In genomic region chr2:73291093-73291460, GRCh38 we compare ENCODE assay signal across 8 cellular contexts. TPM values are rescaled to one million over a fixed set of nuclear protein-coding genes. Genes with fewer than 3 reads are reported as not detected.
DNase-seq lines count a peak whose midpoint lies in the region; ATAC-seq, FAIRE-seq and TF ChIP-seq lines count a peak whose summit lies in the region.

No MANE protein-coding gene starts in this region.

- H3K4me2 ChIP-seq in H9 (ENCODE audit: insufficient read depth, insufficient read length, low read length) (peak overlapping the region; percentile 63), mammary epithelial cell (ENCODE audit: insufficient read depth, low read depth, low read length) (peak overlapping the region; percentile 74)

- H2AK5ac ChIP-seq in H9 (ENCODE audit: insufficient read length, low read length): no peak overlapping the region

- H3K27me3 ChIP-seq in H9 (ENCODE audit: insufficient read depth, low read length) (peaks cover 38% of the 10 kb centered on the region), mammary epithelial cell (ENCODE audit: insufficient read depth, low read length) (peaks cover 26% of the 10 kb centered on the region)

- H3K56ac ChIP-seq in H9 (ENCODE audit: insufficient read length, low read depth, low read length): no peak overlapping the region

- H3K4me1 Mint-ChIP-seq in H9: peaks cover 8 to 12% of the 10 kb centered on the region in 2 experiments

- no peaks in the 10 kb centered on the region for H3K36me3 ChIP-seq in mammary epithelial cell (ENCODE audit: insufficient read depth, low read length)

- no peak overlapping the region for H2BK120ac ChIP-seq in H9 (ENCODE audit: low read depth, low read length, poor library complexity, severe bottlenecking)

- no peak overlapping the region for H4K8ac ChIP-seq in H9 (replicated peaks; ENCODE audit: insufficient read length, low read depth, low read length)

- H2BK12ac ChIP-seq in H9 (ENCODE audit: insufficient read length, low read depth, low read length): no peak overlapping the region

- H2BK5ac ChIP-seq in H9 (ENCODE audit: insufficient read length, low read length): no peak overlapping the region

- DNase-seq in H9: peak; percentile 81
- DNase-seq in T follicular helper cell (ENCODE audit: low read depth): peak; percentile 25
- peak; percentile 60 for DNase-seq in mammary epithelial cell
- DNase-seq in left kidney (ENCODE audit: low read depth, low spot score): peak; percentile 93
- peak; percentile 49 for DNase-seq in stimulated activated naive CD4-positive, alpha-beta T cell treated with Interleukin-2 at 50 U/mL for 16 hours (lab: John Stamatoyannopoulos, UW)
- no peak for DNase-seq in NCI-H1105 treated with DMSO at 0.1 percent for 48 hours (lab: John Stamatoyannopoulos, UW)
- no peak for DNase-seq in GM12891 (ENCODE audit: insufficient read length, low spot score)

- H3K79me1 ChIP-seq in H9 (ENCODE audit: insufficient read depth, low read depth, low read length, poor library complexity, severe bottlenecking): no peaks in the 10 kb centered on the region

- H3T11ph ChIP-seq in H9 (ENCODE audit: low read length): no peak overlapping the region

- peaks cover 17% of the 10 kb centered on the region for H3K23me2 ChIP-seq in H9 (ENCODE audit: insufficient read length, low read depth, low read length, poor library complexity, severe bottlenecking)

- H2BK15ac ChIP-seq in H9 (ENCODE audit: low read depth, low read length): no peak overlapping the region

- H2AFZ ChIP-seq in H9 (ENCODE audit: low read length): no peak overlapping the region
- no peak overlapping the region for H2AFZ ChIP-seq in mammary epithelial cell (ENCODE audit: low read depth, low read length)

- H3K9me3 Mint-ChIP-seq in H9: peaks cover 0 to 2% of the 10 kb centered on the region in 2 experiments; a peak in 2 of 5 replicates

- in situ Hi-C loops in mammary epithelial cell (cut with MboI; ENCODE audit: low sequenced_read_pairs in 2 of 2): no loop called here

- BruUV-seq in mammary epithelial cell (replicated peaks; lab: Mats Ljungman, UMichigan): no TSS peak

- no peak overlapping the region for H3K9ac ChIP-seq in H9 (ENCODE audit: extremely low read depth, insufficient read length, low read length)
- H3K9ac ChIP-seq in mammary epithelial cell (ENCODE audit: insufficient read depth, low read length): no peak overlapping the region

- no peak overlapping the region for H4K5ac ChIP-seq in H9 (ENCODE audit: insufficient read length, low read depth, low read length)

- peak overlapping the region in 1 of 3 experiments; percentile 15 for H3K4me3 ChIP-seq in mammary epithelial cell (replicated peaks in 1 of 3; ENCODE audit: insufficient read depth in 1 of 3, low read depth in 2 of 3, low read length in 3 of 3)

- ATAC-seq in HG03520 (IDR thresholded peaks at IDR 0.05; ENCODE audit: unreplicated experiment): no peak

- H3K14ac ChIP-seq in H9 (ENCODE audit: insufficient read depth, low read length): no peak overlapping the region

- CTCF ChIA-PET in mammary epithelial cell (lab: Charles Lee; ENCODE audit: low non-redundant PET): no interaction called here

- H3K4ac ChIP-seq in H9 (ENCODE audit: low read depth, low read length): no peak overlapping the region

- dilution Hi-C loops in mammary epithelial cell (cut with HindIII; ENCODE audit: low sequenced_read_pairs): loop anchor here (5.0 kb wide), 2 partner anchors 54 to 91 kb away; no protein-coding TSS in a partner anchor

- H4K91ac ChIP-seq in H9 (ENCODE audit: insufficient read length, low read depth, low read length): no peak overlapping the region

- no peak overlapping the region for H2BK20ac ChIP-seq in H9 (ENCODE audit: low read depth, low read length, poor library complexity, severe bottlenecking)

- H3K36me3 Mint-ChIP-seq in H9 (ENCODE audit: insufficient read depth in 1 of 3, low read depth in 3 of 3): no peaks in the 10 kb centered on the region; a peak in 1 of 7 replicates

- peaks cover 97% of the 10 kb centered on the region for H3K27me3 Mint-ChIP-seq in H9 (ENCODE audit: low read depth)

- H3K27ac ChIP-seq in H9 (ENCODE audit: insufficient read length, low read depth, low read length): no peak overlapping the region
- no peak overlapping the region for H3K27ac ChIP-seq in mammary epithelial cell (ENCODE audit: insufficient read depth, low read depth, low read length)

- no peaks in the 10 kb centered on the region for H4K20me1 ChIP-seq in H9 (ENCODE audit: control insufficient read depth, insufficient read depth, insufficient read length)
- H4K20me1 ChIP-seq in mammary epithelial cell (ENCODE audit: insufficient read depth, low read length): no peaks in the 10 kb centered on the region

- H3K23ac ChIP-seq in H9 (ENCODE audit: insufficient read length, low read depth, low read length): no peak overlapping the region

- no peak overlapping the region for H3K27ac Mint-ChIP-seq in H9

- no peak for TF ChIP-seq CTCF in H9 (conservative IDR thresholded peaks at IDR 0.05)
- no peak for TF ChIP-seq CTCF in mammary epithelial cell (conservative IDR thresholded peaks at IDR 0.05 in 1 of 2, IDR thresholded peaks at IDR 0.05 in 1 of 2; ENCODE audit: extremely low read depth in 1 of 2, insufficient read depth in 1 of 2, low read depth in 1 of 2, low read length in 2 of 2)

- H3K18ac ChIP-seq in H9 (ENCODE audit: insufficient read length, low read depth, low read length): no peak overlapping the region

- no peak for TF ChIP-seq POLR2A in GM12891 (IDR thresholded peaks at IDR 0.05; ENCODE audit: low read depth, low read length)

- no peak for FAIRE-seq in GM12891 (lab: Jason Lieb, UNC)

- H3K79me2 ChIP-seq in H9 (ENCODE audit: insufficient read depth, low read length): no peaks in the 10 kb centered on the region
- H3K79me2 ChIP-seq in mammary epithelial cell (ENCODE audit: insufficient read depth, low read length): no peaks in the 10 kb centered on the region

- peak overlapping the region; percentile 67 to 80 for H3K4me3 Mint-ChIP-seq in H9

- intact Hi-C loops in mammary epithelial cell (cut with micrococcal nuclease): no loop called here

- H3K9me3 ChIP-seq in H9 (ENCODE audit: control insufficient read depth, low read depth, low read length): no peaks in the 10 kb centered on the region
- no peaks in the 10 kb centered on the region for H3K9me3 ChIP-seq in mammary epithelial cell (replicated peaks; ENCODE audit: insufficient read depth, low read length)

- H3K4me1 ChIP-seq in H9 (ENCODE audit: insufficient read depth, low read length): no peaks in the 10 kb centered on the region
- H3K4me1 ChIP-seq in mammary epithelial cell (ENCODE audit: insufficient read depth, low read length): peaks cover 14% of the 10 kb centered on the region

- no CpG with 5 or more reads among the region's 34 CpGs for WGBS in H9 (ENCODE audit: extremely low coverage, insufficient read length, low lambda C conversion rate)
- WGBS in mammary epithelial cell (ENCODE audit: low coverage, missing lambda C conversion rate): 11% methylated on average over 32 of the region's 34 CpGs

TF ChIP-seq in GM12891, 5 proteins besides CTCF, POLR2A, EP300 and RAD21:
- no peak for TF ChIP-seq TAF1 (IDR thresholded peaks at IDR 0.05; ENCODE audit: low read depth, low read length)
- no peak for TF ChIP-seq POLR2AphosphoS5 (IDR thresholded peaks at IDR 0.05; ENCODE audit: low read depth, low read length)
- no peak for TF ChIP-seq SPI1 (IDR thresholded peaks at IDR 0.05; ENCODE audit: low read depth, low read length)
- TF ChIP-seq POU2F2 (IDR thresholded peaks at IDR 0.05; ENCODE audit: low read depth, low read length): no peak
- TF ChIP-seq PAX5 (IDR thresholded peaks at IDR 0.05; ENCODE audit: insufficient read depth, low read length, severe bottlenecking): no peak

RNA-seq across cellular contexts. Expression of gene EGR4, which starts 2.3 kb away (rescaled TPM):
- total RNA-seq in H9 (2021) (0.85 and 1.2 TPM in 2 replicates), mammary epithelial cell (under 1 TPM in 1 of 2 donors, not detected in 1; 0.12 TPM)
- polyA plus RNA-seq in mammary epithelial cell: 0.02 TPM
- polyA minus RNA-seq in mammary epithelial cell: not detected
- polyA plus RNA-seq in GM12891 (2012; ENCODE audit: low read depth, missing spikeins): 0.12 TPM

RNA-seq across cellular contexts. Expression of gene FBXO41, which starts 6.8 kb away (rescaled TPM):
- total RNA-seq in H9 (2021) (15.4 and 16.2 TPM in 2 replicates), mammary epithelial cell (1 to 10 TPM; 6.7 to 8.9 TPM)
- 4.5 TPM for polyA plus RNA-seq in mammary epithelial cell
- polyA minus RNA-seq in mammary epithelial cell: 18.5 TPM
- polyA plus RNA-seq in GM12891 (2012; ENCODE audit: low read depth, missing spikeins): 16.6 TPM

RNA-seq across cellular contexts. Expression of gene CCT7, which starts 57.0 kb away (rescaled TPM):
- total RNA-seq in H9 (2021): 500 and 529 TPM in 2 replicates
- total RNA-seq in mammary epithelial cell: 100 to 1,000 TPM; 204 to 348 TPM
- 357 TPM for polyA plus RNA-seq in mammary epithelial cell
- 607 TPM for polyA minus RNA-seq in mammary epithelial cell
- 344 TPM for polyA plus RNA-seq in GM12891 (2012; ENCODE audit: low read depth, missing spikeins)

RNA-seq across cellular contexts. Expression of gene PRADC1, which starts 58.0 kb away (rescaled TPM):
- total RNA-seq in H9 (2021) (9.6 and 11.1 TPM in 2 replicates), mammary epithelial cell (10 to 100 TPM; 11.5 to 14.0 TPM)
- 15.4 TPM for polyA plus RNA-seq in mammary epithelial cell
- 8.5 TPM for polyA minus RNA-seq in mammary epithelial cell
- 9.5 TPM for polyA plus RNA-seq in GM12891 (2012; ENCODE audit: low read depth, missing spikeins)

Comparison
In these comparisons a context has a peak if more than half of its experiments do, and no peak if none do; other contexts are left out.
1. DNase-seq: peak in H9 (single experiment), T follicular helper cell (single experiment), mammary epithelial cell (single experiment), left kidney (single experiment) and stimulated activated naive CD4-positive, alpha-beta T cell treated with Interleukin-2 at 50 U/mL for 16 hours (single experiment); none in NCI-H1105 treated with DMSO at 0.1 percent for 48 hours (single experiment) and GM12891 (single experiment).